17 cellular contexts compared by ENCODE assay signal in the genomic region with DNA sequence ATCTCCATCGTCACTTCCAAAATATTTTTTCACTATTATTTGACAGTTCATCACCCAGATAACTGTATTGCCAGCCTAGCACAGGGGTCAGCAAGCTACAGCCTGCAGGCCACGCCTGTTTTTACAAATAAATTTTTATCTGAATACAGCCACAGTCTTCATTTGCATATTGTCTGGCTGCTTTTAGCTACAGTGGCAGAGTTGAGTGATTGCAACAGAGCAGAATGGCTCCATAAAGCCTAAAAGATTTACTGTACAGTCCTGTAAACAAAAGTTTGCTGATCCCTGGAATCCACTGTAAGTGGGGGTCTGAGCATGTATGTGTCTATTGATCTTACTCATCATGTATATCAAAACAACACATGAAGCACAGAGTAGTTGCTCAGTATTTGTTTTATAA.
DNase-seq lines count a peak whose midpoint lies in the region; ATAC-seq and TF ChIP-seq lines count a peak whose summit lies in the region.
"Had no signal": no experiment of that assay in that cellular context is flagged by ENCODE, and none has a peak within 500 bp of the region (broad histone marks: within the 10 kb centered on the region; RNA-seq: fewer than 3 reads in every experiment).

No MANE protein-coding gene starts in this region.

- no peak overlapping the region for H3K4me3 ChIP-seq in choroid plexus epithelial cell (ENCODE audit: low read depth, low read length)
- no peak overlapping the region for H3K4me3 ChIP-seq in parathyroid adenoma (ENCODE audit: low read depth, low read length)
- H3K4me3 ChIP-seq: MG63, testis had no signal

- H2AFZ ChIP-seq in parathyroid adenoma: peak overlapping the region; percentile 13

- H3K27me3 ChIP-seq in parathyroid adenoma (ENCODE audit: control insufficient read depth, insufficient read depth, low read length): no peaks in the 10 kb centered on the region
- H3K27me3 ChIP-seq: BE2C, MG63, testis had no signal

- H3K79me2 ChIP-seq in parathyroid adenoma: no peaks in the 10 kb centered on the region

- no peaks in the 10 kb centered on the region for H3K36me3 ChIP-seq in parathyroid adenoma (ENCODE audit: control insufficient read depth, insufficient read depth, low read length)
- H3K36me3 ChIP-seq: BE2C, MG63 had no signal

- no peak for ATAC-seq in GM18498 (IDR thresholded peaks at IDR 0.05; ENCODE audit: unreplicated experiment)
- ATAC-seq: activated naive CD4-positive, alpha-beta T cell treated with anti-CD3 and anti-CD28 coated beads, Interleukin-2, amount 50 U/mL, for 72 hours had no signal

- no peak overlapping the region for H3K27ac ChIP-seq in parathyroid adenoma
- H3K27ac ChIP-seq: RWPE1, testis had no signal

- H3K9ac ChIP-seq in parathyroid adenoma: no peak overlapping the region

- H3K9me3 ChIP-seq in parathyroid adenoma (ENCODE audit: control insufficient read depth, low read length): no peaks in the 10 kb centered on the region
- H3K9me3 ChIP-seq: BE2C, MG63, testis had no signal

- TF ChIP-seq CTCF in choroid plexus epithelial cell (conservative IDR thresholded peaks at IDR 0.05; ENCODE audit: low read depth, low read length) (no peak), parathyroid adenoma (IDR thresholded peaks at IDR 0.05) (no peak)

- DNase-seq in HCEC 1CT: peak; percentile 55
- DNase-seq in NOMO-1 treated with dmso at 0.1 percent for 144 hours (lab: John Stamatoyannopoulos, UW; ENCODE audit: unreplicated experiment): peak; percentile 28
- DNase-seq in choroid plexus epithelial cell (ENCODE audit: low read depth): peak; percentile 63
- no peak for DNase-seq in activated T-cell treated with anti-CD3 and anti-CD28 coated beads, Interleukin-2, amount 50 U/mL, for 48 hours
- no peak for DNase-seq in HK-2 (ENCODE audit: unreplicated experiment)
- DNase-seq in DMS53 (lab: John Stamatoyannopoulos, UW): no peak
- DNase-seq: activated CD4-positive, alpha-beta T cell treated with anti-CD3 and anti-CD28 coated beads, Interleukin-2, amount 50 U/mL, for 1 hour; BE2C; endodermal cell; MG63; NCI-H2081; NCI-H69; testis had no signal

- no peak overlapping the region for H3K4me2 ChIP-seq in parathyroid adenoma (ENCODE audit: low read length)

- H3K4me1 ChIP-seq in parathyroid adenoma: no peaks in the 10 kb centered on the region
- H3K4me1 ChIP-seq: BE2C, testis had no signal

Comparison
In these comparisons a context has a peak if more than half of its experiments do, and no peak if none do; other contexts are left out.
1. DNase-seq: peak in HCEC 1CT (single experiment), NOMO-1 treated with dmso at 0.1 percent for 144 hours (single experiment) and choroid plexus epithelial cell (single experiment); none in activated T-cell treated with anti-CD3 and anti-CD28 coated beads, Interleukin-2, amount 50 U/mL, for 48 hours (0 of 2), HK-2 (single experiment) and DMS53 (single experiment).